18 cellular contexts compared by ENCODE assay signal in the genomic region with DNA sequence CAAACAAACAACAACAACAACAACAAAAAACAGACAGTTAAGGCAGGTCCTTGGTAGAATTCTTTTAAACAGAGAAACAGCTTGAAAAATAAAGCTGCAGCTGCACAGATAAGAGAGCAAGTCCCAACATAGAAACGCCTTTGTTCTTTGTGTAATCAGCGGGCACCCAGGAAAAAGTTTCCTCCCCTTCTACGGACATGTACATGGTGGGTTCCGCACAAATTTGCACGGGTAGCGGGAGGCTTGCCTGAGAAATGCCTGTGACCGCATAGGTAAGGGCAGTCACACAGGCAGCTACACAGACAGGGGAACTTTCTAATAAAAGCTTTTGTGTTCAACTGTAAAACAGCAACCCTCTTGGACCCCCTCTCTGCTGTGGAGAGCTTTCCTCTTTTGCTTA. TPM values are rescaled to one million over a fixed set of nuclear protein-coding genes. Genes with fewer than 3 reads are reported as not detected.
A peak's percentile ranks its signal among the peaks of the same experiment; 100 is the strongest.
DNase-seq lines count a peak whose midpoint lies in the region; ATAC-seq and TF ChIP-seq lines count a peak whose summit lies in the region.
"Had no signal": no experiment of that assay in that cellular context is flagged by ENCODE, and none has a peak within 500 bp of the region (broad histone marks: within the 10 kb centered on the region; RNA-seq: fewer than 3 reads in every experiment).

No MANE protein-coding gene starts in this region.

- BruUV-seq in Calu3 (replicated peaks; lab: Mats Ljungman, UMichigan), result no TSS peak

- ATAC-seq in left colon, result no peak

- H3K36me3 ChIP-seq in thyroid gland, result no peaks in the 10 kb centered on the region
- H3K36me3 ChIP-seq: BE2C had no signal

- H3K27ac ChIP-seq in thyroid gland, result no peak overlapping the region

- intact Hi-C loops in Calu3 (cut with micrococcal nuclease; ENCODE audit: unreplicated experiment) (no loop called here), left colon (cut with DNase I, micrococcal nuclease) (no loop called here), thyroid gland (cut with DNase I) (no loop called here)

- peaks cover 34% of the 10 kb centered on the region for H3K4me1 Mint-ChIP-seq in Calu3 (ENCODE audit: low read depth, unreplicated experiment)
- peaks cover 27% of the 10 kb centered on the region for H3K4me1 Mint-ChIP-seq in neural crest cell
- no peaks in the 10 kb centered on the region for H3K4me1 Mint-ChIP-seq in chondrocyte (ENCODE audit: low read depth)
- H3K4me1 Mint-ChIP-seq: CD4-positive, CD25-positive, alpha-beta regulatory T cell; CD8-positive, alpha-beta memory T cell had no signal

- H3K9me3 Mint-ChIP-seq in Calu3 (ENCODE audit: low read depth, unreplicated experiment), result no peaks in the 10 kb centered on the region
- no peaks in the 10 kb centered on the region for H3K9me3 Mint-ChIP-seq in neural crest cell
- H3K9me3 Mint-ChIP-seq in chondrocyte (ENCODE audit: low read depth), result peaks cover 12% of the 10 kb centered on the region

- no peaks in the 10 kb centered on the region for H3K36me3 Mint-ChIP-seq in Calu3 (ENCODE audit: insufficient read depth, unreplicated experiment)
- peaks cover 2% of the 10 kb centered on the region for H3K36me3 Mint-ChIP-seq in neural crest cell (ENCODE audit: low read depth)
- H3K36me3 Mint-ChIP-seq in chondrocyte (ENCODE audit: low read depth), result no peaks in the 10 kb centered on the region
- H3K36me3 Mint-ChIP-seq: CD4-positive, CD25-positive, alpha-beta regulatory T cell; CD8-positive, alpha-beta memory T cell had no signal

- H3K9me3 ChIP-seq in thyroid gland, result no peaks in the 10 kb centered on the region
- H3K9me3 ChIP-seq: BE2C, Caco-2 had no signal

- TF ChIP-seq CTCF in Calu3 (IDR thresholded peaks at IDR 0.05; ENCODE audit: unreplicated experiment) (no peak), neural crest cell (conservative IDR thresholded peaks at IDR 0.05) (no peak), chondrocyte (IDR thresholded peaks at IDR 0.05) (no peak), thyroid gland (IDR thresholded peaks at IDR 0.05) (no peak)

- no peaks in the 10 kb centered on the region for H3K27me3 Mint-ChIP-seq in Calu3 (ENCODE audit: unreplicated experiment)
- H3K27me3 Mint-ChIP-seq in neural crest cell (ENCODE audit: low read depth), result no peaks in the 10 kb centered on the region
- peaks cover 5% of the 10 kb centered on the region for H3K27me3 Mint-ChIP-seq in chondrocyte (ENCODE audit: low read depth)
- H3K27me3 Mint-ChIP-seq: CD4-positive, CD25-positive, alpha-beta regulatory T cell had no signal

- H3K4me1 ChIP-seq in thyroid gland, result no peaks in the 10 kb centered on the region
- H3K4me1 ChIP-seq: BE2C, Caco-2 had no signal

- H3K27ac Mint-ChIP-seq in Calu3 (ENCODE audit: unreplicated experiment) (peak overlapping the region; percentile 48), neural crest cell (ENCODE audit: unreplicated experiment) (peak overlapping the region; percentile 7), chondrocyte (ENCODE audit: unreplicated experiment) (no peak overlapping the region)
- H3K27ac Mint-ChIP-seq: CD4-positive, CD25-positive, alpha-beta regulatory T cell; CD8-positive, alpha-beta memory T cell; H9 had no signal

- no peak for TF ChIP-seq POLR2A in thyroid gland (IDR thresholded peaks at IDR 0.05)

- H3K4me3 ChIP-seq in thyroid gland (replicated peaks in 1 of 3), result no peak overlapping the region

- 70 to 87% methylated on average over 6 to 7 of the region's 7 CpGs for WGBS in thyroid gland, 2 donors

- no peaks in the 10 kb centered on the region for H3K27me3 ChIP-seq in thyroid gland
- H3K27me3 ChIP-seq: BE2C had no signal

- H3K4me3 Mint-ChIP-seq in Calu3 (ENCODE audit: low read depth, unreplicated experiment) (peak overlapping the region; percentile 8), neural crest cell (no peak overlapping the region), chondrocyte (ENCODE audit: unreplicated experiment) (no peak overlapping the region)
- H3K4me3 Mint-ChIP-seq: CD4-positive, CD25-positive, alpha-beta regulatory T cell; CD8-positive, alpha-beta memory T cell; H9 had no signal

- DNase-seq in Calu3 (no peak), OCI-M1 (lab: John Stamatoyannopoulos, UW) (peak; percentile 52), neural crest cell (ENCODE audit: low read depth, low spot score) (no peak), chondrocyte (ENCODE audit: low spot score) (no peak), left colon (no peak), thyroid gland (no peak)
- DNase-seq: ACHN; BE2C; C1 segment of cervical spinal cord; Caco-2; CD4-positive, CD25-positive, alpha-beta regulatory T cell; CD8-positive, alpha-beta memory T cell; DMS153; DMS79; GDM1; H9 had no signal

- CTCF ChIA-PET in Calu3 (lab: Charles Lee), result no interaction called here

RNA-seq across cellular contexts. Expression of a gene that starts 25.7 kb away (rescaled TPM):
- total RNA-seq in Calu3 (2022), result not detected in 2 replicates
- total RNA-seq in neural crest cell, result not detected in 2 replicates
- total RNA-seq in chondrocyte, result not detected in 3 replicates
- not detected for total RNA-seq in left colon
- total RNA-seq in thyroid gland, result not detected
- total RNA-seq: Caco-2; CD4-positive, CD25-positive, alpha-beta regulatory T cell; CD8-positive, alpha-beta memory T cell; H1; H9 had no signal

RNA-seq across cellular contexts. Expression of a gene that starts 30.5 kb away (rescaled TPM):
- total RNA-seq in Calu3 (2022) (not detected in 2 replicates), neural crest cell (not detected in 2 replicates), chondrocyte (not detected in 3 replicates), left colon (not detected), thyroid gland (not detected)
- total RNA-seq: Caco-2; CD4-positive, CD25-positive, alpha-beta regulatory T cell; CD8-positive, alpha-beta memory T cell; Daoy; H1; H9 had no signal

RNA-seq across cellular contexts. Expression of a gene that starts 35.4 kb away (rescaled TPM):
- not detected in 2 replicates for total RNA-seq in Calu3 (2022)
- total RNA-seq in neural crest cell, result not detected in 2 replicates
- not detected in 3 replicates for total RNA-seq in chondrocyte
- not detected for total RNA-seq in left colon
- not detected for total RNA-seq in thyroid gland
- total RNA-seq: Caco-2; CD4-positive, CD25-positive, alpha-beta regulatory T cell; CD8-positive, alpha-beta memory T cell; Daoy; H1; H9 had no signal

RNA-seq across cellular contexts. Expression of a gene that starts 36.2 kb away (rescaled TPM):
- total RNA-seq in Calu3 (2022) (16.3 and 19.6 TPM in 2 replicates), neural crest cell (5.9 and 6.5 TPM in 2 replicates), chondrocyte (0.42 to 0.75 TPM (median 0.46 TPM) in 3 replicates), left colon (under 1 TPM; 0.37 to 0.89 TPM), thyroid gland (1 to 10 TPM in 3 of 4 donors, under 1 TPM in 1; 0.50 to 1.6 (median 1.1) TPM)

RNA-seq across cellular contexts. Expression of a gene that starts 40.2 kb away (rescaled TPM):
- not detected in 2 replicates for total RNA-seq in Calu3 (2022)
- not detected in 2 replicates for total RNA-seq in neural crest cell
- total RNA-seq in chondrocyte, result not detected in 3 replicates
- total RNA-seq in left colon, result not detected
- not detected for total RNA-seq in thyroid gland
- total RNA-seq: Caco-2; CD4-positive, CD25-positive, alpha-beta regulatory T cell; CD8-positive, alpha-beta memory T cell; Daoy; H1; H9 had no signal
